16 cellular contexts compared by ENCODE assay signal in the genomic region with DNA sequence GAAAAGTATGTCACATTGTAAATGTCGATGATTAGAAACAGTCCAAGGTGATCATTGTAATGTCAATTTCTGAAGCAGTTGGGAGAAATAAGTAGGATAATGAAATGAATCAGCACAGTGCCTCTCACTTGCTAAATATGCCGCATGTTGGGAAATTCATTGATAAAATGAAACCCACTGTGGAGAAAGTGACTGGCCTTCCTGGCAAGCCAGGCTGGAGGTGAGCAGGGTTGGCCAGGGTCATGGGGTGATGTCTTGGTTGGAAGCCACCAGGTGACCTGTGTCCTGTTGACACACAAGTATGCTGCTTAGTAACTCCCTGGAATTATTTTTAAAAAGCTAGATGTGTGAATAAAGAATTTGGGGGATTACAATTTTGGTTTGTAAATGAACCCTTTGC. TPM values are rescaled to one million over a fixed set of nuclear protein-coding genes. Genes with fewer than 3 reads are reported as not detected.
DNase-seq lines count a peak whose midpoint lies in the region; ATAC-seq, FAIRE-seq and TF ChIP-seq lines count a peak whose summit lies in the region.
"Had no signal": no experiment of that assay in that cellular context is flagged by ENCODE, and none has a peak within 500 bp of the region (broad histone marks: within the 10 kb centered on the region; RNA-seq: fewer than 3 reads in every experiment).

No MANE protein-coding gene starts in this region.

- TF ChIP-seq POLR2A in HCT116 (IDR thresholded peaks at IDR 0.05; ENCODE audit: borderline replicate concordance, extremely low read depth, insufficient read depth, insufficient read length), result no peak
- no peak for TF ChIP-seq POLR2A in right lobe of liver (IDR thresholded peaks at IDR 0.05)
- TF ChIP-seq POLR2A in GM12891 (IDR thresholded peaks at IDR 0.05; ENCODE audit: low read depth, low read length), result no peak

- H3K27me3 ChIP-seq in HCT116 (ENCODE audit: insufficient read depth, low read length) (no peaks in the 10 kb centered on the region), right lobe of liver (no peaks in the 10 kb centered on the region), smooth muscle cell (ENCODE audit: low read depth) (peaks cover 7% of the 10 kb centered on the region)

- no peak for TF ChIP-seq RAD21 in HCT116 (IDR thresholded peaks at IDR 0.05; ENCODE audit: low read depth)

- no peak for DNase-seq in HCT116 (ENCODE audit: low read depth, low spot score)
- DNase-seq in T-helper 17 cell, result no peak
- peak; percentile 56 to 76 (median 60) for DNase-seq in right lobe of liver
- DNase-seq in smooth muscle cell (lab: John Stamatoyannopoulos, UW; ENCODE audit: unreplicated experiment), result no peak
- DNase-seq in GM12891 (ENCODE audit: insufficient read length, low spot score), result no peak
- DNase-seq in posterior vena cava (ENCODE audit: low spot score), result no peak
- DNase-seq in H4 (ENCODE audit: low spot score), result no peak
- DNase-seq: NCI-H1048, NCI-H446 treated with DMSO at 0.1 percent for 48 hours had no signal

- no peak overlapping the region for H3K4me3 Mint-ChIP-seq in T-helper 17 cell
- H3K4me3 Mint-ChIP-seq: GM23338, IgD-negative memory B cell had no signal

- H3K4me3 ChIP-seq in HCT116 (replicated peaks in 1 of 2; ENCODE audit: low read depth in 1 of 2, low read length in 2 of 2), result no peak overlapping the region
- no peak overlapping the region for H3K4me3 ChIP-seq in right lobe of liver
- no peak overlapping the region for H3K4me3 ChIP-seq in smooth muscle cell
- H3K4me3 ChIP-seq: GM12878, GM23338 had no signal

- intact Hi-C loops in HCT116 (cut with micrococcal nuclease) (loop anchor here (5.0 kb wide), 4 partner anchors 54 to 834 kb away; no protein-coding TSS in a partner anchor), right lobe of liver (cut with DNase I) (no loop called here), posterior vena cava (cut with DNase I) (loop anchor here in 1 of 2 donors (5.0 kb wide), 1 partner anchor 541 kb away; no protein-coding TSS in a partner anchor)

- H3K36me3 Mint-ChIP-seq in T-helper 17 cell (ENCODE audit: low read depth), result peaks cover 2% of the 10 kb centered on the region
- H3K36me3 Mint-ChIP-seq: CD4-positive, CD25-positive, alpha-beta regulatory T cell; IgD-negative memory B cell had no signal

- H3K9ac ChIP-seq in HCT116 (ENCODE audit: low read length) (no peak overlapping the region), smooth muscle cell (ENCODE audit: low read depth) (no peak overlapping the region)

- H3F3A ChIP-seq in smooth muscle cell (ENCODE audit: low read depth), result no peaks in the 10 kb centered on the region

- FAIRE-seq in GM12891 (lab: Jason Lieb, UNC), result no peak
- FAIRE-seq: A204.1 had no signal

- no peaks in the 10 kb centered on the region for H3K9me3 ChIP-seq in HCT116 (ENCODE audit: control insufficient read depth in 1 of 2, insufficient read depth in 1 of 2, low read depth in 1 of 2, low read length in 2 of 2)
- H3K9me3 ChIP-seq in T-helper 17 cell (ENCODE audit: control insufficient read depth, low read length, poor library complexity, severe bottlenecking), result no peaks in the 10 kb centered on the region
- no peaks in the 10 kb centered on the region for H3K9me3 ChIP-seq in right lobe of liver
- no peaks in the 10 kb centered on the region for H3K9me3 ChIP-seq in smooth muscle cell (replicated peaks; ENCODE audit: low read depth)

- H3K27ac Mint-ChIP-seq in T-helper 17 cell, result peak overlapping the region; percentile 67
- H3K27ac Mint-ChIP-seq: GM23338 had no signal

- H4K20me1 ChIP-seq in HCT116 (ENCODE audit: insufficient read depth), result no peaks in the 10 kb centered on the region
- H4K20me1 ChIP-seq in smooth muscle cell (ENCODE audit: low read depth), result no peaks in the 10 kb centered on the region

- H3K4me1 ChIP-seq in HCT116 (ENCODE audit: control insufficient read depth in 1 of 2, insufficient read depth in 2 of 2, low read length in 2 of 2), result peaks cover 0 to 3% of the 10 kb centered on the region in 2 experiments; a peak in 1 of 4 replicates
- H3K4me1 ChIP-seq in right lobe of liver, result peaks cover 0 to 3% (median 0%) of the 10 kb centered on the region in 4 donors
- H3K4me1 ChIP-seq in smooth muscle cell (ENCODE audit: low read depth), result peaks cover 3% of the 10 kb centered on the region

- no peak for ATAC-seq in HCT116
- ATAC-seq in T-helper 17 cell, result no peak
- peak; percentile 44 to 77 (median 63) for ATAC-seq in right lobe of liver

- 25% methylated on average over 2 of the region's 2 CpGs for WGBS in right lobe of liver (ENCODE audit: insufficient coverage, low coverage, low lambda C conversion rate, missing lambda C conversion rate)
- 79% methylated on average over 2 of the region's 2 CpGs for WGBS in smooth muscle cell (ENCODE audit: low lambda C conversion rate)

- H3K27ac ChIP-seq in HCT116 (ENCODE audit: low read depth, low read length) (no peak overlapping the region), right lobe of liver (no peak overlapping the region), smooth muscle cell (ENCODE audit: low read depth) (no peak overlapping the region)

- RAD21 ChIA-PET in HCT116 (lab: Charles Lee; ENCODE audit: low non-redundant PET in 1 of 2, low total read pairs in 2 of 2, uncharacterized antibody in 2 of 2, unreplicated experiment in 2 of 2), result interaction anchor here in 1 of 2 experiments (1.3 kb wide), 1 partner anchor 40 kb away, joined by 4 read pairs; no protein-coding TSS in a partner anchor

- CTCF ChIA-PET in HCT116 (lab: Charles Lee), result interaction anchor here (1.2 to 2.2 kb wide), 6 partner anchors 10 to 793 kb away, joined by 3 to 9 read pairs (median 6); no protein-coding TSS in a partner anchor

- H3K79me2 ChIP-seq in HCT116 (ENCODE audit: insufficient read depth, low read length) (no peaks in the 10 kb centered on the region), smooth muscle cell (ENCODE audit: low read depth) (no peaks in the 10 kb centered on the region)

- H2AFZ ChIP-seq in HCT116 (ENCODE audit: low read depth, low read length, poor library complexity, severe bottlenecking) (peak overlapping the region; percentile 84), smooth muscle cell (ENCODE audit: low read depth) (no peak overlapping the region)

- H3K36me3 ChIP-seq in HCT116 (ENCODE audit: control insufficient read depth in 1 of 2, insufficient read depth in 2 of 2, low read length in 2 of 2), result no peaks in the 10 kb centered on the region
- H3K36me3 ChIP-seq in right lobe of liver, result no peaks in the 10 kb centered on the region
- no peaks in the 10 kb centered on the region for H3K36me3 ChIP-seq in smooth muscle cell (ENCODE audit: low read depth)

- peaks cover 12% of the 10 kb centered on the region for H3K4me1 Mint-ChIP-seq in T-helper 17 cell
- H3K4me1 Mint-ChIP-seq: IgD-negative memory B cell had no signal

- H3K4me2 ChIP-seq in HCT116 (ENCODE audit: low read length) (peak overlapping the region; percentile 34; the same call in 1 of the 2 replicates), smooth muscle cell (peak overlapping the region; percentile 48)
- H3K4me2 ChIP-seq: GM23338 had no signal

- no peak for TF ChIP-seq CTCF in HCT116 (IDR thresholded peaks at IDR 0.05 in 2 of 3, conservative IDR thresholded peaks at IDR 0.05 in 1 of 3; ENCODE audit: borderline replicate concordance in 1 of 3, insufficient read depth in 1 of 3, low read depth in 2 of 3, low read length in 2 of 3)
- no peak for TF ChIP-seq CTCF in right lobe of liver (IDR thresholded peaks at IDR 0.05)
- TF ChIP-seq CTCF in smooth muscle cell (IDR thresholded peaks at IDR 0.05; ENCODE audit: borderline replicate concordance, insufficient read depth, poor library complexity, severe bottlenecking), result no peak

- POLR2A ChIA-PET in HCT116 (lab: Charles Lee), result no interaction called here

- BruUV-seq in HCT116 (replicated peaks; lab: Mats Ljungman, UMichigan), result no TSS peak

- H3K27me3 Mint-ChIP-seq in T-helper 17 cell, result peaks cover 42% of the 10 kb centered on the region

- no peaks in the 10 kb centered on the region for H3K9me2 ChIP-seq in HCT116 (ENCODE audit: insufficient read depth)

TF ChIP-seq in HCT116, 20 proteins besides CTCF, POLR2A, EP300 and RAD21 (continues in another document):
- TF ChIP-seq POLR2AphosphoS5 (IDR thresholded peaks at IDR 0.05; ENCODE audit: low read depth, low read length), result no peak
- no peak for TF ChIP-seq SIN3A (IDR thresholded peaks at IDR 0.05; ENCODE audit: low read depth)
- TF ChIP-seq, protein P1, sequence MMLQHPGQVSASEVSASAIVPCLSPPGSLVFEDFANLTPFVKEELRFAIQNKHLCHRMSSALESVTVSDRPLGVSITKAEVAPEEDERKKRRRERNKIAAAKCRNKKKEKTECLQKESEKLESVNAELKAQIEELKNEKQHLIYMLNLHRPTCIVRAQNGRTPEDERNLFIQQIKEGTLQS (IDR thresholded peaks at IDR 0.05), result no peak
- TF ChIP-seq CBX3 (IDR thresholded peaks at IDR 0.05; ENCODE audit: low read depth), result no peak
- no peak for TF ChIP-seq ZNF274 (IDR thresholded peaks at IDR 0.05; ENCODE audit: low read depth, low read length)
- no peak for TF ChIP-seq EGR1 (IDR thresholded peaks at IDR 0.05; ENCODE audit: low read depth)

TF ChIP-seq in GM12891, 5 proteins besides CTCF, POLR2A, EP300 and RAD21:
- TF ChIP-seq SPI1 (IDR thresholded peaks at IDR 0.05; ENCODE audit: low read depth, low read length) (no peak), POU2F2 (IDR thresholded peaks at IDR 0.05; ENCODE audit: low read depth, low read length) (no peak)

RNA-seq across cellular contexts. Expression of a gene that starts 14.9 kb away (rescaled TPM):
- total RNA-seq in HCT116 (2021; ENCODE audit: unreplicated experiment), result not detected
- polyA plus RNA-seq in HCT116 (2012), result not detected in 2 replicates
- not detected for total RNA-seq in T-helper 17 cell
- total RNA-seq in right lobe of liver, result 1 to 10 TPM in 2 of 6 experiments, under 1 TPM in 1, not detected in 3; 0.55 to 1.7 (median 1.2) TPM
- total RNA-seq in smooth muscle cell, result 0.72 TPM in 1 of 2 replicates, not detected in the other
- polyA plus RNA-seq in smooth muscle cell, result not detected in 2 replicates
- not detected for polyA plus RNA-seq in GM12891 (2012; ENCODE audit: low read depth, missing spikeins)
- total RNA-seq in posterior vena cava, result 1 to 10 TPM; 1.8 to 7.5 TPM
- total RNA-seq in H4 (2014; rRNA removed; shearing (Covaris generic)), result not detected in 2 replicates
- total RNA-seq: CD4-positive, CD25-positive, alpha-beta regulatory T cell; GM12878; PC-3 had no signal
- polyA plus RNA-seq: BJ; CD4-positive, CD25-positive, alpha-beta regulatory T cell; GM12878; GM23338; IgD-negative memory B cell had no signal

RNA-seq across cellular contexts. Expression of a gene that starts 18.0 kb away (rescaled TPM):
- total RNA-seq in HCT116 (2021; ENCODE audit: unreplicated experiment) (5.5 TPM), T-helper 17 cell (not detected), right lobe of liver (1 to 10 TPM; 1.0 to 5.0 (median 4.0) TPM), smooth muscle cell (6.2 and 6.5 TPM in 2 replicates), posterior vena cava (under 1 TPM; 0.32 to 0.81 TPM)
- 3.4 TPM in 2 replicates for polyA plus RNA-seq in HCT116 (2012)
- polyA plus RNA-seq in smooth muscle cell, result 2.9 and 6.4 TPM in 2 replicates
- 0.04 TPM for polyA plus RNA-seq in GM12891 (2012; ENCODE audit: low read depth, missing spikeins)
- 3.1 and 3.4 TPM in 2 replicates for total RNA-seq in H4 (2014; rRNA removed; shearing (Covaris generic))
- total RNA-seq: CD4-positive, CD25-positive, alpha-beta regulatory T cell; GM12878 had no signal
- polyA plus RNA-seq: CD4-positive, CD25-positive, alpha-beta regulatory T cell had no signal

Comparison
In these comparisons a context has a peak if more than half of its experiments do, and no peak if none do; other contexts are left out.
1. ATAC-seq: peak in right lobe of liver (4 of 4); none in HCT116 (single experiment) and T-helper 17 cell (single experiment).
2. DNase-seq: peak in right lobe of liver (3 of 3); none in HCT116 (single experiment), T-helper 17 cell (0 of 3), smooth muscle cell (single experiment), GM12891 (single experiment), posterior vena cava (single experiment) and H4 (single experiment).